Comparison of ENCODE assay signal across 1 cellular context in the genomic region with DNA sequence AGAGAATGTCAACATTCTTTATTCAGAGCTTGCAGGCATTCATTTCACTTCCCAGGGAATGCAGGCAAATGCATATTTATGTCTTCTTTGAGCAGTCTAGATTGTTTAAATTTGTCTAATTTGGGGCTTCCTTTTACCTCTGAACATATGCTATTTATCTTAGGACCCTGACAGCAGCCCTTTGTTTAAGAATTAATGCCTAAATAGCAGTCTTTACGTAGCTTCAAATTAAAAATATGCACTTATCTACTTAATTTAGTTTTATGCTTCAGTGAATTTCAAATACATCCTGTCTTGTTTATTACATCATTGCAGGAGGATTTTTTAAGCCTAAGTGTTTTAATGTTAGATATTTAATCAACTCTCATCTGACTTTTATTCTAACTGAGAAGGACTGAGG.
TF ChIP-seq lines count a peak whose summit lies in the region.

No MANE protein-coding gene starts in this region.

TF ChIP-seq in HepG2, 621 proteins besides CTCF, POLR2A, EP300 and RAD21 (continued from another document):
- no peak for TF ChIP-seq TBL1XR1 (IDR thresholded peaks at IDR 0.05; ENCODE audit: borderline replicate concordance, low read length, partially characterized antibody)
- TF ChIP-seq FOXM1 (CRISPR knock-in tag; IDR thresholded peaks at IDR 0.05), result no peak
- TF ChIP-seq, protein P1, sequence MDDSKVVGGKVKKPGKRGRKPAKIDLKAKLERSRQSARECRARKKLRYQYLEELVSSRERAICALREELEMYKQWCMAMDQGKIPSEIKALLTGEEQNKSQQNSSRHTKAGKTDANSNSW (CRISPR knock-in tag; IDR thresholded peaks at IDR 0.05; ENCODE audit: borderline replicate concordance), result no peak
- no peak for TF ChIP-seq TARDBP (CRISPR knock-in tag; IDR thresholded peaks at IDR 0.05)
- TF ChIP-seq, protein P2, sequence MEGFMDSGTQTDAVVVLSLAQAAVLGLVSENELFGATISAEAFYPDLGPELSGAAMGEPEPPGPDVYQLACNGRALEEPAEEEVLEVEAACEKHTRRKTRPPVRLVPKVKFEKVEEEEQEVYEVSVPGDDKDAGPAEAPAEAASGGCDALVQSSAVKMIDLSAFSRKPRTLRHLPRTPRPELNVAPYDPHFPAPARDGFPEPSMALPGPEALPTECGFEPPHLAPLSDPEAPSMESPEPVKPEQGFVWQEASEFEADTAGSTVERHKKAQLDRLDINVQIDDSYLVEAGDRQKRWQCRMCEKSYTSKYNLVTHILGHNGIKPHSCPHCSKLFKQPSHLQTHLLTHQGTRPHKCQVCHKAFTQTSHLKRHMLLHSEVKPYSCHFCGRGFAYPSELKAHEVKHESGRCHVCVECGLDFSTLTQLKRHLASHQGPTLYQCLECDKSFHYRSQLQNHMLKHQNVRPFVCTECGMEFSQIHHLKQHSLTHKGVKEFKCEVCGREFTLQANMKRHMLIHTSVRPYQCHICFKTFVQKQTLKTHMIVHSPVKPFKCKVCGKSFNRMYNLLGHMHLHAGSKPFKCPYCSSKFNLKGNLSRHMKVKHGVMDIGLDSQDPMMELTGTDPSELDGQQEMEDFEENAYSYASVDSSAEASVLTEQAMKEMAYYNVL (CRISPR knock-in tag; IDR thresholded peaks at IDR 0.05; ENCODE audit: borderline replicate concordance), result no peak
- no peak for TF ChIP-seq ZSCAN9 (CRISPR knock-in tag; IDR thresholded peaks at IDR 0.05; ENCODE audit: borderline replicate concordance)
- TF ChIP-seq MED13 (CRISPR knock-in tag; IDR thresholded peaks at IDR 0.05), result no peak
- TF ChIP-seq SYNCRIP (IDR thresholded peaks at IDR 0.05; ENCODE audit: insufficient read depth, low read depth, low read length), result no peak
- no peak for TF ChIP-seq MZF1 (CRISPR knock-in tag; IDR thresholded peaks at IDR 0.05; ENCODE audit: borderline replicate concordance)
- TF ChIP-seq POLR2AphosphoS2 (IDR thresholded peaks at IDR 0.05; ENCODE audit: low read depth, low read length), result no peak
- TF ChIP-seq ZNF780A (CRISPR knock-in tag; IDR thresholded peaks at IDR 0.05), result no peak
- TF ChIP-seq HMG20A (CRISPR knock-in tag; IDR thresholded peaks at IDR 0.05; ENCODE audit: borderline replicate concordance), result no peak
